ENCODE assay signal across 23 cellular contexts in the genomic region with DNA sequence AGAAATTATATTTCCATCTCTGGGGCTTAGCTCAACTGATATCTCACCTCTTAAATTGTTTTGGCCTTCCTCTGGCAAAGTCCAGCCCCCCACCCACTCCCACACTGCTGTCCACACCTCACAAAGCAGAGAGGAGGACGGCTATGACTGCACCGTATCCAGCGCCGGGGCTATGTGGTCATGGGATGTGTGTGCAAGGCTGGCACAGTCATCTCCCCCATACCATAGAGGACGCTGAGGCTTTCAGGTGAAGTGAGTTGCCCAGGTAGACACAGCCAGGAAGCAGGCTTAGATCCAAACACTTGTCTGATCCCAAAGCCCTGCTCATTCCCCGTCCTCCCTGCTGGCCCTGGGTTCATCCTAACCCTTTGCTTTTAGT.
DNase-seq lines count a peak whose midpoint lies in the region; ATAC-seq and TF ChIP-seq lines count a peak whose summit lies in the region.
"Had no signal": no experiment of that assay in that cellular context is flagged by ENCODE, and none has a peak within 500 bp of the region (broad histone marks: within the 10 kb centered on the region; RNA-seq: fewer than 3 reads in every experiment).

No MANE protein-coding gene starts in this region.

- H3K4me1 ChIP-seq in heart left ventricle (peaks cover 35 to 90% (median 78%) of the 10 kb centered on the region in 12 donors), ascending aorta (peaks cover 18 to 68% of the 10 kb centered on the region in 2 donors), mucosa of stomach (ENCODE audit: control insufficient read depth, insufficient read depth, low read length) (peaks cover 79% of the 10 kb centered on the region), thyroid gland (peaks cover 72 to 84% of the 10 kb centered on the region in 2 donors)

- DNase-seq in heart left ventricle, result no peak
- DNase-seq in left ventricle myocardium superior, result no peak
- no peak for DNase-seq in ascending aorta (ENCODE audit: low spot score in 2 of 2)
- DNase-seq in thyroid gland, result no peak
- no peak for DNase-seq in NCI-H2227 (lab: John Stamatoyannopoulos, UW; ENCODE audit: unreplicated experiment)
- no peak for DNase-seq in NCI-H748 (lab: John Stamatoyannopoulos, UW; ENCODE audit: unreplicated experiment)
- DNase-seq: ACHN; activated CD4-positive, alpha-beta T cell treated with anti-CD3 and anti-CD28 coated beads, Interleukin-2, amount 50 U/mL, for 1 hour; adrenal gland; C1 segment of cervical spinal cord; cortex of kidney; EL; head of caudate nucleus; Kasumi-1; NCI-H2029; NCI-H226; NCI-H82; sigmoid colon; stimulated activated CD4-positive, alpha-beta T cell treated with anti-CD3 and anti-CD28 coated beads, Interleukin-15, amount 100 ng/mL, for 24 hours; substantia nigra had no signal

- intact Hi-C loops in heart left ventricle (cut with DNase I), result loop anchor here in 2 of 10 donors (5.0 kb wide), 4 partner anchors 35 to 80 kb away; a partner anchor contains a TSS
- intact Hi-C loops in left ventricle myocardium superior (cut with micrococcal nuclease), result no loop called here
- intact Hi-C loops in ascending aorta (cut with DNase I), result no loop called here
- intact Hi-C loops in thyroid gland (cut with DNase I), result no loop called here

- H3K9ac ChIP-seq in mucosa of stomach (ENCODE audit: low read length), result peak overlapping the region; percentile 31

- no peak overlapping the region for H3K4me3 ChIP-seq in heart left ventricle
- no peak overlapping the region for H3K4me3 ChIP-seq in ascending aorta
- H3K4me3 ChIP-seq in mucosa of stomach (ENCODE audit: low read length), result no peak overlapping the region
- no peak overlapping the region for H3K4me3 ChIP-seq in thyroid gland (replicated peaks in 1 of 3)
- H3K4me3 ChIP-seq: adrenal gland, sigmoid colon, vagina had no signal

- H3K9me3 ChIP-seq in heart left ventricle, result no peaks in the 10 kb centered on the region
- H3K9me3 ChIP-seq in ascending aorta, result no peaks in the 10 kb centered on the region
- no peaks in the 10 kb centered on the region for H3K9me3 ChIP-seq in mucosa of stomach (ENCODE audit: control insufficient read depth, low read length)
- H3K9me3 ChIP-seq in thyroid gland, result no peaks in the 10 kb centered on the region
- H3K9me3 ChIP-seq: adrenal gland, sigmoid colon, vagina had no signal

- TF ChIP-seq CTCF in heart left ventricle (IDR thresholded peaks at IDR 0.05) (no peak), ascending aorta (IDR thresholded peaks at IDR 0.05) (no peak), thyroid gland (IDR thresholded peaks at IDR 0.05) (no peak)

- H3K27ac ChIP-seq in heart left ventricle (peak overlapping the region in 9 of 12 donors; percentile 4 to 80 (median 57)), ascending aorta (peak overlapping the region; percentile 46 to 58), thyroid gland (peak overlapping the region in 2 of 3 donors; percentile 87)
- H3K27ac ChIP-seq: vagina had no signal

- H3K36me3 ChIP-seq in heart left ventricle (no peaks in the 10 kb centered on the region), ascending aorta (no peaks in the 10 kb centered on the region), mucosa of stomach (ENCODE audit: control insufficient read depth, insufficient read depth, low read length) (no peaks in the 10 kb centered on the region), thyroid gland (no peaks in the 10 kb centered on the region)
- H3K36me3 ChIP-seq: adrenal gland, sigmoid colon, vagina had no signal

- H3K27me3 ChIP-seq in heart left ventricle (no peaks in the 10 kb centered on the region), ascending aorta (no peaks in the 10 kb centered on the region), mucosa of stomach (ENCODE audit: control insufficient read depth, insufficient read depth, low read length) (no peaks in the 10 kb centered on the region), thyroid gland (no peaks in the 10 kb centered on the region)
- H3K27me3 ChIP-seq: adrenal gland, sigmoid colon, vagina had no signal

- ATAC-seq in heart left ventricle, result no peak
- no peak for ATAC-seq in left ventricle myocardium superior
- no peak for ATAC-seq in HG02884 (IDR thresholded peaks at IDR 0.05; ENCODE audit: unreplicated experiment)

- WGBS in heart left ventricle, 4 donors, result 74 to 91% (median 82%) methylated on average over 6 of the region's 6 CpGs
- 83 to 95% methylated on average over 6 of the region's 6 CpGs for WGBS in thyroid gland, 2 donors

- TF ChIP-seq POLR2A in heart left ventricle (IDR thresholded peaks at IDR 0.05), result no peak
- TF ChIP-seq POLR2A in thyroid gland (IDR thresholded peaks at IDR 0.05), result no peak
